Comparison of ENCODE assay signal across 23 cellular contexts in the genomic region with DNA sequence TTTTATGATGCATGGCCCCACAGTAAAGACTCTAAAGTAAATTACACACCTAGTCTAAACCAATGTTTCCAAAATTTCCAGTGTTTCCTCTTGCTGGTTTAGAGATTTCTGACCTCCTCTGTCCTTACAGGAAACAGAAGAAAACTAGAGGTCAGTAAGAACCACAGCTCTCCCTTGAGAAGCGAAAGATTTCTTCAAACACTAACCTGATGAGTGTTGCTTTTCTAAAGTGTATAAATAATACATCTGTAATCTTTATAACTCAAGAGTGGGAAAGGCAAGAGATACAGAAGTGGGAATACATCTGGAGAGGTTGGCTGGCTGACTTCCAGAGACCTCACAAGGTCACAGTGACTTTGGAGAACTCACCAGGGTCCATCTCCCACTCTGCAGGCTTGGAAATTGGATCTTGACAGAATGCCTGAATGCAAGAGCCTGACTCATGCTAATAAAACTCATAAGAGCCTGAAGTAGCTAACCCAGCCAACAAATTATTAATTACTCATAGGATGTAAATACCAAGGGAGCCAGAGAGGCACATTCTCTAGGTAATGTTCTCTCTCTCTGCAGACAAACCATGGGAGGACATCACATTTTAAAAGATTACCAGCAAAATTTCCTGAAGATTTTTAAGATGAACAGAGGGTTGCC. TPM values are rescaled to one million over a fixed set of nuclear protein-coding genes. Genes with fewer than 3 reads are reported as not detected.
DNase-seq lines count a peak whose midpoint lies in the region; ATAC-seq, FAIRE-seq and TF ChIP-seq lines count a peak whose summit lies in the region.
"Had no signal": no experiment of that assay in that cellular context is flagged by ENCODE, and none has a peak within 500 bp of the region (broad histone marks: within the 10 kb centered on the region; RNA-seq: fewer than 3 reads in every experiment).

No MANE protein-coding gene starts in this region.

- H3F3A ChIP-seq in GM23248 (ENCODE audit: insufficient read depth), result peaks cover 4% of the 10 kb centered on the region; the same call in 1 of the 2 replicates

- H3K79me2 ChIP-seq in ACC112 (ENCODE audit: control insufficient read depth, insufficient read depth, low read length, unreplicated experiment), result peaks cover 4% of the 10 kb centered on the region
- no peaks in the 10 kb centered on the region for H3K79me2 ChIP-seq in GM23248 (ENCODE audit: insufficient read depth)
- peaks cover 4% of the 10 kb centered on the region for H3K79me2 ChIP-seq in astrocyte (ENCODE audit: insufficient read depth, low read length)

- no peaks in the 10 kb centered on the region for H3K27me3 Mint-ChIP-seq in astrocyte (ENCODE audit: low read depth, unreplicated experiment)
- H3K27me3 Mint-ChIP-seq: T-helper 17 cell had no signal

- H3K36me3 Mint-ChIP-seq in astrocyte (ENCODE audit: low read depth, unreplicated experiment), result peaks cover 25% of the 10 kb centered on the region

- H3K9me2 ChIP-seq in GM23248 (ENCODE audit: insufficient read depth), result no peaks in the 10 kb centered on the region

- H3K27me3 ChIP-seq in ACC112 (ENCODE audit: insufficient read depth, low read length), result no peaks in the 10 kb centered on the region
- no peaks in the 10 kb centered on the region for H3K27me3 ChIP-seq in GM23248 (replicated peaks; ENCODE audit: insufficient read depth)
- no peaks in the 10 kb centered on the region for H3K27me3 ChIP-seq in astrocyte (ENCODE audit: insufficient read depth, low read length)
- H3K27me3 ChIP-seq: neural progenitor cell, vagina had no signal

- no peaks in the 10 kb centered on the region for H4K20me1 ChIP-seq in GM23248 (ENCODE audit: insufficient read depth)
- no peaks in the 10 kb centered on the region for H4K20me1 ChIP-seq in astrocyte (ENCODE audit: insufficient read depth, low read length)

- WGBS in GM23248 (ENCODE audit: low coverage in 1 of 2, low lambda C conversion rate in 2 of 2, missing lambda C conversion rate in 2 of 2), 2 experiments, result 97% methylated on average over 1 of the region's 1 CpG

- H3K4me3 Mint-ChIP-seq in astrocyte (ENCODE audit: unreplicated experiment), result no peak overlapping the region
- H3K4me3 Mint-ChIP-seq: CD14-positive monocyte, neural progenitor cell, T-helper 17 cell had no signal

- H3K27ac Mint-ChIP-seq in astrocyte (ENCODE audit: unreplicated experiment), result peak overlapping the region; percentile 26
- H3K27ac Mint-ChIP-seq: CD14-positive monocyte, neural progenitor cell had no signal

- H2AFZ ChIP-seq in ACC112 (ENCODE audit: low read length, unreplicated experiment) (no peak overlapping the region), GM23248 (no peak overlapping the region), astrocyte (ENCODE audit: low read depth, low read length) (no peak overlapping the region)
- H2AFZ ChIP-seq: neural progenitor cell had no signal

- H3K27ac ChIP-seq in ACC112 (ENCODE audit: low read depth, low read length), result peak overlapping the region; percentile 77
- no peak overlapping the region for H3K27ac ChIP-seq in GM23248
- H3K27ac ChIP-seq in astrocyte (ENCODE audit: low read depth, low read length), result no peak overlapping the region
- H3K27ac ChIP-seq: coronary artery, left ventricle myocardium inferior, neural progenitor cell, vagina, VCaP had no signal

- in situ Hi-C loops in GM23248 (cut with MboI), result loop anchor here (25.0 kb wide), 1 partner anchor 402 kb away; the partner anchor contains the start of genes CTRB1 and CTRB2

- peaks cover 49% of the 10 kb centered on the region for H3K36me3 ChIP-seq in ACC112 (ENCODE audit: insufficient read depth, low read length)
- peaks cover 22% of the 10 kb centered on the region; the same call in 1 of the 2 replicates for H3K36me3 ChIP-seq in GM23248 (ENCODE audit: low read depth)
- peaks cover 47% of the 10 kb centered on the region for H3K36me3 ChIP-seq in astrocyte (ENCODE audit: insufficient read depth, low read length)
- H3K36me3 ChIP-seq: neural progenitor cell had no signal

- FAIRE-seq in astrocyte (lab: Jason Lieb, UNC), result no peak

- no peak overlapping the region for H3K4me2 ChIP-seq in GM23248 (ENCODE audit: unreplicated experiment)
- H3K4me2 ChIP-seq in astrocyte (ENCODE audit: low read length), result no peak overlapping the region
- H3K4me2 ChIP-seq: neural progenitor cell had no signal

- H3K4me1 Mint-ChIP-seq in astrocyte (ENCODE audit: low read depth, unreplicated experiment), result peaks cover 3% of the 10 kb centered on the region
- H3K4me1 Mint-ChIP-seq: CD14-positive monocyte, neural progenitor cell had no signal

- H3K4me1 ChIP-seq in ACC112 (ENCODE audit: control insufficient read depth, insufficient read depth, low read length, unreplicated experiment), result peaks cover 15% of the 10 kb centered on the region
- H3K4me1 ChIP-seq in GM23248 (ENCODE audit: insufficient read depth), result peaks cover 6% of the 10 kb centered on the region
- H3K4me1 ChIP-seq in astrocyte (ENCODE audit: insufficient read depth, low read length), result no peaks in the 10 kb centered on the region
- H3K4me1 ChIP-seq: neural progenitor cell, vagina had no signal

- TF ChIP-seq CTCF in astrocyte (IDR thresholded peaks at IDR 0.05; ENCODE audit: insufficient read depth, low read depth, low read length) (no peak), foreskin fibroblast (IDR thresholded peaks at IDR 0.05; ENCODE audit: low read depth, low read length) (no peak)

- no peaks in the 10 kb centered on the region for H3K9me3 Mint-ChIP-seq in astrocyte (ENCODE audit: unreplicated experiment)
- H3K9me3 Mint-ChIP-seq: CD14-positive monocyte, neural progenitor cell had no signal

- peak; percentile 65 for DNase-seq in GM23248
- peak; percentile 56 for DNase-seq in astrocyte (ENCODE audit: low read depth)
- peak; percentile 41 to 44 for DNase-seq in foreskin fibroblast
- no peak for DNase-seq in central memory CD4-positive, alpha-beta T cell
- no peak for DNase-seq in mucosa of gallbladder (ENCODE audit: low spot score)
- no peak for DNase-seq in T-helper 1 cell
- DNase-seq: activated CD4-positive, alpha-beta T cell treated with anti-CD3 and anti-CD28 coated beads, Interleukin-2, amount 50 U/mL, for 1 hour; activated naive CD4-positive, alpha-beta T cell; aorta; left ventricle myocardium inferior; NCI-H1105; NCI-H2171; NCI-H748 treated with DMSO at 0.1 percent for 48 hours; SHP77 treated with DMSO at 0.1 percent for 48 hours; substantia nigra; T-helper 17 cell had no signal

- no peaks in the 10 kb centered on the region for H3K9me3 ChIP-seq in GM23248 (ENCODE audit: low read depth)
- H3K9me3 ChIP-seq in astrocyte (ENCODE audit: insufficient read depth, low read depth, low read length), result no peaks in the 10 kb centered on the region
- H3K9me3 ChIP-seq: left ventricle myocardium inferior, vagina had no signal

- H3K4me3 ChIP-seq in ACC112 (ENCODE audit: low read depth, low read length), result no peak overlapping the region
- no peak overlapping the region for H3K4me3 ChIP-seq in GM23248
- no peak overlapping the region for H3K4me3 ChIP-seq in astrocyte (ENCODE audit: insufficient read depth, low read depth, low read length)
- H3K4me3 ChIP-seq in foreskin fibroblast (ENCODE audit: low read depth in 1 of 2, low read length in 2 of 2), result no peak overlapping the region
- H3K4me3 ChIP-seq: coronary artery, left ventricle myocardium inferior, neural progenitor cell, vagina had no signal

- no peak for ATAC-seq in HG03460 (IDR thresholded peaks at IDR 0.05; ENCODE audit: unreplicated experiment)
- ATAC-seq: T-helper 17 cell had no signal

- no peak overlapping the region for H3K9ac ChIP-seq in GM23248
- no peak overlapping the region for H3K9ac ChIP-seq in astrocyte (ENCODE audit: low read length)
- H3K9ac ChIP-seq: neural progenitor cell had no signal

RNA-seq across cellular contexts. Expression of gene ADAT1, which starts 8.7 kb away (rescaled TPM):
- 31.3 and 40.1 TPM in 2 replicates for total RNA-seq in GM23248 (2014; rRNA removed; shearing (Covaris generic))
- 18.9 and 25.8 TPM in 2 replicates for polyA plus RNA-seq in GM23248 (2016; fragmentation: Nextera tagmentation; extraction: Ambion mirVana)
- total RNA-seq in astrocyte (37.4 and 37.9 TPM in 2 replicates), mucosa of gallbladder (57.2 TPM)

RNA-seq across cellular contexts. Expression of gene KARS1, which starts 33.1 kb away (rescaled TPM):
- total RNA-seq in GM23248 (2014; rRNA removed; shearing (Covaris generic)), result 114 and 117 TPM in 2 replicates
- polyA plus RNA-seq in GM23248 (2016; fragmentation: Nextera tagmentation; extraction: Ambion mirVana), result 130 and 134 TPM in 2 replicates
- total RNA-seq in astrocyte (150 and 155 TPM in 2 replicates), mucosa of gallbladder (80.6 TPM)

RNA-seq across cellular contexts. Expression of gene TERF2IP, which starts 33.2 kb away (rescaled TPM):
- total RNA-seq in GM23248 (2014; rRNA removed; shearing (Covaris generic)), result 44.8 and 60.7 TPM in 2 replicates
- polyA plus RNA-seq in GM23248 (2016; fragmentation: Nextera tagmentation; extraction: Ambion mirVana), result 59.8 and 66.9 TPM in 2 replicates
- total RNA-seq in astrocyte (57.4 and 65.7 TPM in 2 replicates), mucosa of gallbladder (62.2 TPM)

RNA-seq across cellular contexts. Expression of gene GABARAPL2, which starts 48.2 kb away (rescaled TPM):
- 52.7 and 57.5 TPM in 2 replicates for total RNA-seq in GM23248 (2014; rRNA removed; shearing (Covaris generic))
- polyA plus RNA-seq in GM23248 (2016; fragmentation: Nextera tagmentation; extraction: Ambion mirVana), result 252 and 257 TPM in 2 replicates
- 108 and 109 TPM in 2 replicates for total RNA-seq in astrocyte
- total RNA-seq in mucosa of gallbladder, result 121 TPM

RNA-seq across cellular contexts. Expression of gene TMEM231, which starts 58.3 kb away (rescaled TPM):
- total RNA-seq in GM23248 (2014; rRNA removed; shearing (Covaris generic)), result 14.2 and 20.3 TPM in 2 replicates
- polyA plus RNA-seq in GM23248 (2016; fragmentation: Nextera tagmentation; extraction: Ambion mirVana), result 12.7 and 13.5 TPM in 2 replicates
- total RNA-seq in astrocyte, result 10.5 and 10.7 TPM in 2 replicates
- total RNA-seq in mucosa of gallbladder, result 13.9 TPM

Comparison
In these comparisons a context has a peak if more than half of its experiments do, and no peak if none do; other contexts are left out.
1. DNase-seq: peak in GM23248 (single experiment), astrocyte (single experiment) and foreskin fibroblast (2 of 2); none in central memory CD4-positive, alpha-beta T cell (single experiment), mucosa of gallbladder (single experiment) and T-helper 1 cell (0 of 5).